Comparison of ENCODE assay signal across 16 cellular contexts in the genomic region with DNA sequence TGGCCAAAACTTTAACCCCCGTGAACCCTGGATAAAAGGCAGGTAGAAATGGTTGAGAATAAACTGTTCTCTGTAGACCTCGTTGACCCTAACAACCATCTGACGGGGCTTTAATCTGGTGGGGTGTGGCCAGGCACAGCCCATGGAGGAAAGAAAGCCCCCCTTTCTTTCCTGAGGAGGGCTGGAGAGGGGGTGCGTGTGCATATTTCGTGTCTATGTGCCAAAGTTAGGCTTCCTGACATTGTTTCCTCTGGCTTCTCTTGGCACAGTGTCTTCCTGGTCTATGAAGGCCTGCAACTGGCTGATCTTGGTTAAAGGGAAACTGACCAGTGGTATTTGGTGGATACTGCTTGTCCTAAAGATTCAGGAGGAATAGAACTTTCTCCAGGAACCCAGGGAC.
A peak's percentile ranks its signal among the peaks of the same experiment; 100 is the strongest.
DNase-seq lines count a peak whose midpoint lies in the region; ATAC-seq and TF ChIP-seq lines count a peak whose summit lies in the region.
"Had no signal": no experiment of that assay in that cellular context is flagged by ENCODE, and none has a peak within 500 bp of the region (broad histone marks: within the 10 kb centered on the region; RNA-seq: fewer than 3 reads in every experiment).

No MANE protein-coding gene starts in this region.

- intact Hi-C loops in Right ventricle myocardium inferior (cut with DNase I) (loop anchor here (2.0 kb wide), 3 partner anchors 28 to 390 kb away; no protein-coding TSS in a partner anchor), cardiac septum (cut with DNase I) (loop anchor here (1.0 to 10.0 kb wide), 5 partner anchors 22 to 282 kb away; no protein-coding TSS in a partner anchor), left ventricle myocardium inferior (cut with micrococcal nuclease) (no loop called here)

- no peaks in the 10 kb centered on the region for H3K36me3 ChIP-seq in left ventricle myocardium inferior

- H3K9me3 Mint-ChIP-seq in progenitor cell of endocrine pancreas (ENCODE audit: low read depth) = no peaks in the 10 kb centered on the region
- H3K9me3 Mint-ChIP-seq: CD4-positive, alpha-beta T cell had no signal

- DNase-seq in Right ventricle myocardium inferior (ENCODE audit: missing footprints) = no peak
- DNase-seq in cardiac septum (ENCODE audit: low spot score) = no peak
- DNase-seq in left ventricle myocardium inferior = no peak
- no peak for DNase-seq in progenitor cell of endocrine pancreas (ENCODE audit: low spot score, unreplicated experiment)
- no peak for DNase-seq in stimulated activated CD4-positive, alpha-beta T cell treated with anti-CD3 and anti-CD28 coated beads, Interleukin-1b, Interleukin-23, amount 100 ng/mL, for 48 hours
- no peak for DNase-seq in T-helper 1 cell
- no peak for DNase-seq in foreskin keratinocyte
- DNase-seq: 8988T; activated CD4-positive, alpha-beta T cell treated with anti-CD3 and anti-CD28 coated beads for 36 hours; CD4-positive, alpha-beta T cell; NCI-H187 treated with DMSO at 0.1 percent for 48 hours; NCI-H69; T-helper 2 cell had no signal

- TF ChIP-seq CTCF in left ventricle myocardium inferior (IDR thresholded peaks at IDR 0.05; ENCODE audit: borderline replicate concordance) (no peak), progenitor cell of endocrine pancreas (IDR thresholded peaks at IDR 0.05; ENCODE audit: unreplicated experiment) (no peak), foreskin keratinocyte (conservative IDR thresholded peaks at IDR 0.05) (no peak)

- H3K9me3 ChIP-seq in left ventricle myocardium inferior (replicated peaks) = no peaks in the 10 kb centered on the region

- H3K27ac Mint-ChIP-seq in progenitor cell of endocrine pancreas = peak overlapping the region; percentile 56
- H3K27ac Mint-ChIP-seq: activated CD4-positive, alpha-beta T cell treated with anti-CD3 and anti-CD28 coated beads for 36 hours; activated naive CD8-positive, alpha-beta T cell; CD4-positive, alpha-beta T cell had no signal

- H3K4me3 Mint-ChIP-seq in progenitor cell of endocrine pancreas (ENCODE audit: low read depth) = no peak overlapping the region
- H3K4me3 Mint-ChIP-seq: activated CD4-positive, alpha-beta T cell treated with anti-CD3 and anti-CD28 coated beads for 36 hours; activated naive CD8-positive, alpha-beta T cell; CD4-positive, alpha-beta T cell had no signal

- no peaks in the 10 kb centered on the region for H3K27me3 ChIP-seq in left ventricle myocardium inferior (ENCODE audit: low read depth)
- peaks cover 19% of the 10 kb centered on the region for H3K27me3 ChIP-seq in foreskin keratinocyte

- ATAC-seq in Right ventricle myocardium inferior (peak; percentile 11), foreskin keratinocyte (no peak), GM18861 (IDR thresholded peaks at IDR 0.05; ENCODE audit: unreplicated experiment) (no peak)
- ATAC-seq: activated CD4-positive, alpha-beta T cell treated with anti-CD3 and anti-CD28 coated beads for 36 hours had no signal

- H3K4me1 ChIP-seq in left ventricle myocardium inferior = peaks cover 58% of the 10 kb centered on the region
- no peaks in the 10 kb centered on the region for H3K4me1 ChIP-seq in foreskin keratinocyte

- peak overlapping the region; percentile 55 for H3K4me3 ChIP-seq in left ventricle myocardium inferior

- peak overlapping the region; percentile 92 for H3K27ac ChIP-seq in left ventricle myocardium inferior (replicated peaks)
- no peak overlapping the region for H3K27ac ChIP-seq in foreskin keratinocyte
- H3K27ac ChIP-seq: epithelial cell of prostate had no signal

- H3K4me1 Mint-ChIP-seq in progenitor cell of endocrine pancreas (ENCODE audit: low read depth) = peaks cover 24% of the 10 kb centered on the region
- H3K4me1 Mint-ChIP-seq: activated CD4-positive, alpha-beta T cell treated with anti-CD3 and anti-CD28 coated beads for 36 hours had no signal

- no peaks in the 10 kb centered on the region for H3K27me3 Mint-ChIP-seq in progenitor cell of endocrine pancreas
- H3K27me3 Mint-ChIP-seq: activated CD4-positive, alpha-beta T cell treated with anti-CD3 and anti-CD28 coated beads for 36 hours; activated naive CD8-positive, alpha-beta T cell; CD4-positive, alpha-beta T cell had no signal

- H3K36me3 Mint-ChIP-seq in progenitor cell of endocrine pancreas (ENCODE audit: insufficient read depth) = peaks cover 6% of the 10 kb centered on the region
